17 cellular contexts compared by ENCODE assay signal in genomic region chr5:144072518-144072927, GRCh38.
DNase-seq lines count a peak whose midpoint lies in the region; ATAC-seq and TF ChIP-seq lines count a peak whose summit lies in the region.
"Had no signal": no experiment of that assay in that cellular context is flagged by ENCODE, and none has a peak within 500 bp of the region (broad histone marks: within the 10 kb centered on the region; RNA-seq: fewer than 3 reads in every experiment).

No MANE protein-coding gene starts in this region.

- H3K4me3 Mint-ChIP-seq in osteocyte (ENCODE audit: unreplicated experiment): no peak overlapping the region
- H3K4me3 Mint-ChIP-seq: activated CD4-positive, alpha-beta memory T cell treated with anti-CD3 and anti-CD28 coated beads for 36 hours; activated T-helper 1 cell treated with anti-CD3 and anti-CD28 coated beads, Interleukin-12 subunit alpha, Interleukin-12 subunit beta, Interleukin-2, Interleukin-4 antibody, amounts not matched to agents 30 ng/mL and 10 ng/mL and 1 ng/mL, durations not matched to agents 14 hours and 24 hours and 36 hours; CD4-positive, CD25-positive, alpha-beta regulatory T cell; GM23338 had no signal

- H3K4me3 ChIP-seq in uterus: no peak overlapping the region
- H3K4me3 ChIP-seq: GM23338, upper lobe of left lung had no signal

- H3K4me1 Mint-ChIP-seq in osteocyte (ENCODE audit: unreplicated experiment): peaks cover 33% of the 10 kb centered on the region
- H3K4me1 Mint-ChIP-seq: CD4-positive, CD25-positive, alpha-beta regulatory T cell had no signal

- peaks cover 7% of the 10 kb centered on the region for H3K9me3 Mint-ChIP-seq in osteocyte (ENCODE audit: unreplicated experiment)
- H3K9me3 Mint-ChIP-seq: activated T-helper 1 cell treated with anti-CD3 and anti-CD28 coated beads, Interleukin-12 subunit alpha, Interleukin-12 subunit beta, Interleukin-2, Interleukin-4 antibody, amounts not matched to agents 30 ng/mL and 10 ng/mL and 1 ng/mL, durations not matched to agents 14 hours and 24 hours and 36 hours had no signal

- no peaks in the 10 kb centered on the region for H3K27me3 Mint-ChIP-seq in osteocyte (ENCODE audit: unreplicated experiment)

- no peaks in the 10 kb centered on the region for H3K36me3 Mint-ChIP-seq in osteocyte (ENCODE audit: unreplicated experiment)
- H3K36me3 Mint-ChIP-seq: activated CD4-positive, alpha-beta memory T cell treated with anti-CD3 and anti-CD28 coated beads for 36 hours; CD4-positive, CD25-positive, alpha-beta regulatory T cell had no signal

- POLR2A ChIA-PET in RWPE1 (lab: Yijun Ruan, JAX; ENCODE audit: low non-redundant PET): no interaction called here

- no peak for TF ChIP-seq POLR2A in uterus (IDR thresholded peaks at IDR 0.05)

- H3K27ac ChIP-seq in RWPE1 (no peak overlapping the region), epithelial cell of prostate (peak overlapping the region; percentile 11), uterus (no peak overlapping the region)
- H3K27ac ChIP-seq: upper lobe of left lung had no signal

- peak; percentile 89 for DNase-seq in EL
- DNase-seq in RWPE1 (ENCODE audit: low spot score): peak; percentile 80
- DNase-seq in epithelial cell of prostate (ENCODE audit: low read depth, low spot score): no peak
- DNase-seq in osteocyte (ENCODE audit: extremely low spot score, unreplicated experiment): no peak
- DNase-seq in GM20000 (ENCODE audit: low spot score): no peak
- DNase-seq in HuH-7 (ENCODE audit: low spot score): no peak
- DNase-seq in uterus: no peak
- DNase-seq: activated CD4-positive, alpha-beta memory T cell treated with anti-CD3 and anti-CD28 coated beads for 36 hours; CD4-positive, CD25-positive, alpha-beta regulatory T cell; GF-D8; NCI-H1930; stimulated activated CD4-positive, alpha-beta T cell treated with anti-CD3 and anti-CD28 coated beads, Interleukin-1b, Interleukin-23, amount 100 ng/mL, for 48 hours; stimulated activated CD8-positive, alpha-beta memory T cell treated with anti-CD3 and anti-CD28 coated beads, Interleukin-4, amount 100 ng/mL, for 48 hours; upper lobe of left lung had no signal

- ATAC-seq in GM21786 (IDR thresholded peaks at IDR 0.05; ENCODE audit: unreplicated experiment): no peak
- ATAC-seq: GM23338 had no signal

- no peaks in the 10 kb centered on the region for H3K9me3 ChIP-seq in uterus
- H3K9me3 ChIP-seq: upper lobe of left lung had no signal

- H3K27ac Mint-ChIP-seq in osteocyte (ENCODE audit: unreplicated experiment): peak overlapping the region; percentile 33
- H3K27ac Mint-ChIP-seq: activated CD4-positive, alpha-beta memory T cell treated with anti-CD3 and anti-CD28 coated beads for 36 hours; activated T-helper 1 cell treated with anti-CD3 and anti-CD28 coated beads, Interleukin-12 subunit alpha, Interleukin-12 subunit beta, Interleukin-2, Interleukin-4 antibody, amounts not matched to agents 30 ng/mL and 10 ng/mL and 1 ng/mL, durations not matched to agents 14 hours and 24 hours and 36 hours; CD4-positive, CD25-positive, alpha-beta regulatory T cell; GM23338 had no signal

- TF ChIP-seq CTCF in RWPE1 (conservative IDR thresholded peaks at IDR 0.05; ENCODE audit: low read depth) (no peak), osteocyte (IDR thresholded peaks at IDR 0.05) (no peak), GM20000 (IDR thresholded peaks at IDR 0.05; ENCODE audit: extremely low read depth, missing control alignments) (no peak), uterus (IDR thresholded peaks at IDR 0.05) (no peak)

- intact Hi-C loops in uterus (cut with DNase I; ENCODE audit: low total_unique reads): no loop called here

- H3K36me3 ChIP-seq in uterus: no peaks in the 10 kb centered on the region
- H3K36me3 ChIP-seq: upper lobe of left lung had no signal

- H3K4me1 ChIP-seq in uterus: no peaks in the 10 kb centered on the region
- H3K4me1 ChIP-seq: upper lobe of left lung had no signal

- CTCF ChIA-PET in RWPE1 (lab: Yijun Ruan, JAX): interaction anchor here (0.6 to 1.0 kb wide), 2 partner anchors 69 to 939 kb away, joined by 3 to 4 read pairs; no protein-coding TSS in a partner anchor

- H3K27me3 ChIP-seq in uterus: no peaks in the 10 kb centered on the region
- H3K27me3 ChIP-seq: upper lobe of left lung had no signal

Comparison
In these comparisons a context has a peak if more than half of its experiments do, and no peak if none do; other contexts are left out.
1. DNase-seq: peak in EL (single experiment) and RWPE1 (single experiment); none in epithelial cell of prostate (single experiment), osteocyte (single experiment), GM20000 (single experiment), HuH-7 (single experiment) and uterus (0 of 2).